In the genomic region with DNA sequence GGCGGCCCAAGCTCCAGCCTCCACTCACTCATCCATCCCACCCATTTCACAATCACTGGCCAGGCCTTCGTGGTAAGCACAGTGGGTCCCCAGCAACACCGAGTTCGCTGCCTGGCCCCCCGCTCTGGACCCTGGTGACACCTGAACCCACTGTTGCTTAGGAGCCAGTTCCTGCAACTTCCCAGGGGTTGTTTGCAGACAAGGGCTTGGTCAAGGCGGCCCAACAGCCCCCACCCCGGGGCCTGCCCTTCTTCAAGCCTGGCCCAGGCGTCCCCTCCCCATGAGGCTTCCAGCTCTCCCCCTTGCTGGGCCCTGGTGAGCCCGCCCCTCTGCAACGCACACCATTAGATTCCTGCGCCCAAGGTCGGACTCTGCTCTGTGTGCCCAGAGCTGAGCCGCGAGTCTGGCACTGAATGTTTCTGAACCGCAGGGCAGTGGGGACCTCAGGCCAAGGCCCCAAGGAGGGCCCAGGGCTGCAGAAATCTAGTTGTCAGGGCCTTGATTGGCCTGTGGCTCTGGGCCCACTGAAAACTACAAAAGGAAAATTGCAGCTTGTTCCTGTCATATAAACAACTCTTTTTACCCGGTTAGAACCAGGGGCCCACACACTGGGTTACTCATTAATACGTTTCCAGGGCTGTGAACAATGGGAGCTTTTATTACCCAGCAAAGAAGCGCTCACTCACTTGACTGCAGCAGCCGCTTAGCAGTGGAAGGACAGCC, we compare ENCODE assay signal across 1 cellular context.
A peak's percentile ranks its signal among the peaks of the same experiment; 100 is the strongest.
TF ChIP-seq lines count a peak whose summit lies in the region.

No MANE protein-coding gene starts in this region.

TF ChIP-seq in HepG2, 621 proteins besides CTCF, POLR2A, EP300 and RAD21 (continues in another document):
- TF ChIP-seq SUZ12 (IDR thresholded peaks at IDR 0.05; ENCODE audit: low read depth, low read length), result no peak
- TF ChIP-seq ZNF564 (CRISPR knock-in tag; IDR thresholded peaks at IDR 0.05), result peak; percentile 71; the same call in 1 of the 2 replicates
- TF ChIP-seq ZNF331 (CRISPR knock-in tag; IDR thresholded peaks at IDR 0.05), result peak; percentile 65; the same call in 1 of the 2 replicates
- peak; percentile 83; the same call in 1 of the 2 replicates for TF ChIP-seq HMGXB3 (CRISPR knock-in tag; IDR thresholded peaks at IDR 0.05; ENCODE audit: borderline replicate concordance)
- TF ChIP-seq, protein P1, sequence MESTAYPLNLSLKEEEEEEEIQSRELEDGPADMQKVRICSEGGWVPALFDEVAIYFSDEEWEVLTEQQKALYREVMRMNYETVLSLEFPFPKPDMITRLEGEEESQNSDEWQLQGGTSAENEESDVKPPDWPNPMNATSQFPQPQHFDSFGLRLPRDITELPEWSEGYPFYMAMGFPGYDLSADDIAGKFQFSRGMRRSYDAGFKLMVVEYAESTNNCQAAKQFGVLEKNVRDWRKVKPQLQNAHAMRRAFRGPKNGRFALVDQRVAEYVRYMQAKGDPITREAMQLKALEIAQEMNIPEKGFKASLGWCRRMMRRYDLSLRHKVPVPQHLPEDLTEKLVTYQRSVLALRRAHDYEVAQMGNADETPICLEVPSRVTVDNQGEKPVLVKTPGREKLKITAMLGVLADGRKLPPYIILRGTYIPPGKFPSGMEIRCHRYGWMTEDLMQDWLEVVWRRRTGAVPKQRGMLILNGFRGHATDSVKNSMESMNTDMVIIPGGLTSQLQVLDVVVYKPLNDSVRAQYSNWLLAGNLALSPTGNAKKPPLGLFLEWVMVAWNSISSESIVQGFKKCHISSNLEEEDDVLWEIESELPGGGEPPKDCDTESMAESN (CRISPR knock-in tag; conservative IDR thresholded peaks at IDR 0.05), result peak; percentile 45; the same call in 1 of the 2 replicates
- TF ChIP-seq TCF12 (IDR thresholded peaks at IDR 0.05), result no peak
- TF ChIP-seq TCF12 (CRISPR knock-in tag; IDR thresholded peaks at IDR 0.05), result no peak; the same call in 1 of the 2 replicates
- no peak for TF ChIP-seq ZFP62 (CRISPR knock-in tag; IDR thresholded peaks at IDR 0.05)
- TF ChIP-seq ZNF143 (CRISPR knock-in tag; IDR thresholded peaks at IDR 0.05), result peak; percentile 63; the same call in 1 of the 2 replicates
- TF ChIP-seq ESRRA (CRISPR knock-in tag; IDR thresholded peaks at IDR 0.05; ENCODE audit: low read depth), result peak; percentile 71; the same call in 1 of the 2 replicates
- no peak for TF ChIP-seq PBX3 (CRISPR knock-in tag; IDR thresholded peaks at IDR 0.05; ENCODE audit: borderline replicate concordance)
- no peak for TF ChIP-seq ZNF75D (CRISPR knock-in tag; IDR thresholded peaks at IDR 0.05; ENCODE audit: borderline replicate concordance)
- TF ChIP-seq, protein P2, sequence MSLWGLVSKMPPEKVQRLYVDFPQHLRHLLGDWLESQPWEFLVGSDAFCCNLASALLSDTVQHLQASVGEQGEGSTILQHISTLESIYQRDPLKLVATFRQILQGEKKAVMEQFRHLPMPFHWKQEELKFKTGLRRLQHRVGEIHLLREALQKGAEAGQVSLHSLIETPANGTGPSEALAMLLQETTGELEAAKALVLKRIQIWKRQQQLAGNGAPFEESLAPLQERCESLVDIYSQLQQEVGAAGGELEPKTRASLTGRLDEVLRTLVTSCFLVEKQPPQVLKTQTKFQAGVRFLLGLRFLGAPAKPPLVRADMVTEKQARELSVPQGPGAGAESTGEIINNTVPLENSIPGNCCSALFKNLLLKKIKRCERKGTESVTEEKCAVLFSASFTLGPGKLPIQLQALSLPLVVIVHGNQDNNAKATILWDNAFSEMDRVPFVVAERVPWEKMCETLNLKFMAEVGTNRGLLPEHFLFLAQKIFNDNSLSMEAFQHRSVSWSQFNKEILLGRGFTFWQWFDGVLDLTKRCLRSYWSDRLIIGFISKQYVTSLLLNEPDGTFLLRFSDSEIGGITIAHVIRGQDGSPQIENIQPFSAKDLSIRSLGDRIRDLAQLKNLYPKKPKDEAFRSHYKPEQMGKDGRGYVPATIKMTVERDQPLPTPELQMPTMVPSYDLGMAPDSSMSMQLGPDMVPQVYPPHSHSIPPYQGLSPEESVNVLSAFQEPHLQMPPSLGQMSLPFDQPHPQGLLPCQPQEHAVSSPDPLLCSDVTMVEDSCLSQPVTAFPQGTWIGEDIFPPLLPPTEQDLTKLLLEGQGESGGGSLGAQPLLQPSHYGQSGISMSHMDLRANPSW (CRISPR knock-in tag; IDR thresholded peaks at IDR 0.05; ENCODE audit: borderline replicate concordance), result peak; percentile 86; the same call in 1 of the 2 replicates
- TF ChIP-seq, protein P3, sequence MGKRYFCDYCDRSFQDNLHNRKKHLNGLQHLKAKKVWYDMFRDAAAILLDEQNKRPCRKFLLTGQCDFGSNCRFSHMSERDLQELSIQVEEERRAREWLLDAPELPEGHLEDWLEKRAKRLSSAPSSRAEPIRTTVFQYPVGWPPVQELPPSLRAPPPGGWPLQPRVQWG (CRISPR knock-in tag; IDR thresholded peaks at IDR 0.05; ENCODE audit: borderline replicate concordance, low read depth), result no peak
- TF ChIP-seq ZNF670 (CRISPR knock-in tag; IDR thresholded peaks at IDR 0.05; ENCODE audit: borderline replicate concordance), result peak; percentile 84
- no peak; the same call in 1 of the 2 replicates for TF ChIP-seq ZNF292 (CRISPR knock-in tag; IDR thresholded peaks at IDR 0.05; ENCODE audit: borderline replicate concordance, low read depth)
- TF ChIP-seq RFXANK (CRISPR knock-in tag; IDR thresholded peaks at IDR 0.05), result no peak
- no peak; the same call in 1 of the 2 replicates for TF ChIP-seq YEATS2 (CRISPR knock-in tag; IDR thresholded peaks at IDR 0.05; ENCODE audit: borderline replicate concordance)
- no peak for TF ChIP-seq NONO (IDR thresholded peaks at IDR 0.05)
- peak; percentile 84 for TF ChIP-seq NONO (CRISPR knock-in tag; conservative IDR thresholded peaks at IDR 0.05)
- TF ChIP-seq LCORL (IDR thresholded peaks at IDR 0.05), result no peak
- TF ChIP-seq LCORL (CRISPR knock-in tag; IDR thresholded peaks at IDR 0.05), result peak; percentile 56; the same call in 1 of the 2 replicates
- no peak for TF ChIP-seq TOPORS (CRISPR knock-in tag; IDR thresholded peaks at IDR 0.05)
- TF ChIP-seq TBX3 (IDR thresholded peaks at IDR 0.05; ENCODE audit: borderline replicate concordance), result no peak
- TF ChIP-seq MED1 (CRISPR knock-in tag; IDR thresholded peaks at IDR 0.05), result peak; percentile 96
- TF ChIP-seq MAF1 (CRISPR knock-in tag; IDR thresholded peaks at IDR 0.05; ENCODE audit: borderline replicate concordance), result peak; percentile 56
- no peak for TF ChIP-seq ZNF3 (CRISPR knock-in tag; IDR thresholded peaks at IDR 0.05)
- TF ChIP-seq KAT8 (CRISPR knock-in tag; IDR thresholded peaks at IDR 0.05), result peak; percentile 78; the same call in 1 of the 2 replicates
- no peak; the same call in 1 of the 2 replicates for TF ChIP-seq ZNF644 (CRISPR knock-in tag; IDR thresholded peaks at IDR 0.05; ENCODE audit: low read depth)
- TF ChIP-seq UBTF (CRISPR knock-in tag; IDR thresholded peaks at IDR 0.05), result peak; percentile 86
- TF ChIP-seq MXD3 (CRISPR knock-in tag; IDR thresholded peaks at IDR 0.05), result no peak
- no peak for TF ChIP-seq IRF1 (CRISPR knock-in tag; IDR thresholded peaks at IDR 0.05; ENCODE audit: low read depth)
- peak; percentile 80 for TF ChIP-seq ZNF605 (CRISPR knock-in tag; IDR thresholded peaks at IDR 0.05)
- no peak for TF ChIP-seq ZBTB21 (CRISPR knock-in tag; IDR thresholded peaks at IDR 0.05)
- TF ChIP-seq AKAP8 (CRISPR knock-in tag; IDR thresholded peaks at IDR 0.05), result peak; percentile 77; the same call in 1 of the 2 replicates
- TF ChIP-seq JUN (CRISPR knock-in tag; IDR thresholded peaks at IDR 0.05), result no peak
- no peak; the same call in none of the 2 replicates for TF ChIP-seq STAG1 (CRISPR knock-in tag; IDR thresholded peaks at IDR 0.05)
- TF ChIP-seq ZNF383 (CRISPR knock-in tag; IDR thresholded peaks at IDR 0.05; ENCODE audit: borderline replicate concordance), result no peak
- TF ChIP-seq ZSCAN30 (CRISPR knock-in tag; IDR thresholded peaks at IDR 0.05), result no peak
- TF ChIP-seq WIZ (CRISPR knock-in tag; IDR thresholded peaks at IDR 0.05), result no peak
- peak; percentile 80 for TF ChIP-seq KLF12 (CRISPR knock-in tag; IDR thresholded peaks at IDR 0.05; ENCODE audit: borderline replicate concordance)
- TF ChIP-seq DR1 (CRISPR knock-in tag; IDR thresholded peaks at IDR 0.05), result peak; percentile 70; the same call in 1 of the 2 replicates
- TF ChIP-seq ISX (CRISPR knock-in tag; conservative IDR thresholded peaks at IDR 0.05), result no peak
- TF ChIP-seq ZNF232 (CRISPR knock-in tag; IDR thresholded peaks at IDR 0.05; ENCODE audit: borderline replicate concordance), result peak; percentile 56; the same call in 1 of the 2 replicates
- TF ChIP-seq GFI1 (CRISPR knock-in tag; IDR thresholded peaks at IDR 0.05; ENCODE audit: borderline replicate concordance), result 0 out of 2 replicates have a peak, but pooled peaks have one; percentile 86
- peak; percentile 92 for TF ChIP-seq ZNF746 (CRISPR knock-in tag; IDR thresholded peaks at IDR 0.05)
- no peak for TF ChIP-seq ATRX (CRISPR knock-in tag; IDR thresholded peaks at IDR 0.05; ENCODE audit: borderline replicate concordance)
- no peak for TF ChIP-seq ZNF597 (CRISPR knock-in tag; IDR thresholded peaks at IDR 0.05)
- peak; percentile 81; the same call in 1 of the 2 replicates for TF ChIP-seq ZNF766 (CRISPR knock-in tag; IDR thresholded peaks at IDR 0.05; ENCODE audit: borderline replicate concordance)
- no peak for TF ChIP-seq DDIT3 (CRISPR knock-in tag; IDR thresholded peaks at IDR 0.05)
- no peak for TF ChIP-seq NR3C1 (CRISPR knock-in tag; IDR thresholded peaks at IDR 0.05)
